Comparison of ENCODE assay signal across 8 cellular contexts in the genomic region with DNA sequence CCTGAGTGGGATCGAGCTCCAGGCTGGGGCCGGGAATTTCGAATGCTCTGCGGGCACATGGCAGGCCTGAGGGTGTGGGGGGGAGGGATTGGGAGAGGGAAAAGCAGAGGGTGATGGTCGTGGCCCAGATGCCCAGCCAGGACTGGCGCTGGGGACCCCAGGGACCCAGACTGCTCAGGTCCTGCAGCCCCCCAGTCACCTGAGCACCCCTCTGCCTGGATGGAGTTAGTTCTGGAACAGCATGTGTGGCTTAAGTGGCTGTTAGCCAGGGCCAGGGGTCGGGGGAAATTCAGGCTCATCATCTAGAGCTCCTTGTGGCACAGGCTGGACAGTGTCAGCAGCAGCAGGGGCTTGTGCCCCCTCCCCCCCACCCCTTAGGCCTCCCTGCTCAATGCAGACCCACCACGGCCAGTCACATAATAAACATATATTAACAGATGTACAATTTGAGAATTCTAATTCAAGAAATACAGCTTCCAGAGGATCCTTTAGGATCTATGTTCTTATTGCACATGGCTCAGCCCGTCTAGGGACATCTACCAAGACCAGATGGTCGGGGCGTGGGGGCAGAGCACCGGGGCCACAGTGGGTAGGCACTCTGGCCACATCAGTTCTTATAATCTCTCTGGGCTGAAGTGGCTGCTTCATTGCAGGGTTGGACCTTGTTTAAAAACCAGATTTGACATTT. TPM values are rescaled to one million over a fixed set of nuclear protein-coding genes. Genes with fewer than 3 reads are reported as not detected.
DNase-seq lines count a peak whose midpoint lies in the region; ATAC-seq and TF ChIP-seq lines count a peak whose summit lies in the region.

No MANE protein-coding gene starts in this region.

- peak overlapping the region; percentile 91 for H2AK5ac ChIP-seq in mesendoderm (ENCODE audit: low read length)

- peak overlapping the region; percentile 76 for H3K4me3 Mint-ChIP-seq in activated naive CD4-positive, alpha-beta T cell treated with anti-CD3 and anti-CD28 coated beads for 36 hours

- no peaks in the 10 kb centered on the region for H3K79me2 ChIP-seq in mesendoderm (ENCODE audit: control insufficient read depth, insufficient read depth, low read length)

- no CpG with 5 or more reads among the region's 12 CpGs for WGBS in mesendoderm (ENCODE audit: extremely low coverage, insufficient coverage, low lambda C conversion rate)
- 24 to 42% methylated on average over 12 of the region's 12 CpGs for WGBS in tibial nerve, 2 donors

- no peak overlapping the region for H4K5ac ChIP-seq in mesendoderm (ENCODE audit: low read length)

- peak overlapping the region; percentile 85 for H2BK5ac ChIP-seq in mesendoderm (ENCODE audit: low read length)

- peaks cover 5% of the 10 kb centered on the region for H3K36me3 ChIP-seq in mesendoderm (ENCODE audit: control insufficient read depth, insufficient read depth, low read length)
- peaks cover 0 to 3% (median 0%) of the 10 kb centered on the region in 3 donors for H3K36me3 ChIP-seq in tibial nerve

- H3K4me1 ChIP-seq in mesendoderm (ENCODE audit: control insufficient read depth, low read depth, low read length) (peaks cover 9% of the 10 kb centered on the region), tibial nerve (peaks cover 9 to 97% (median 85%) of the 10 kb centered on the region in 4 donors)

- no peaks in the 10 kb centered on the region for H3K27me3 Mint-ChIP-seq in activated naive CD4-positive, alpha-beta T cell treated with anti-CD3 and anti-CD28 coated beads for 36 hours (ENCODE audit: low read depth)

- no peak for TF ChIP-seq CTCF in tibial nerve (IDR thresholded peaks at IDR 0.05)

- intact Hi-C loops in activated naive CD4-positive, alpha-beta T cell treated with anti-CD3 and anti-CD28 coated beads for 36 hours (cut with micrococcal nuclease): loop anchor here (1.0 to 5.0 kb wide), 5 partner anchors 12 to 560 kb away; a partner anchor contains a TSS
- intact Hi-C loops in sciatic nerve (cut with DNase I): loop anchor here (10.0 kb wide), 1 partner anchor 118 kb away; a partner anchor contains a TSS

- no peak overlapping the region for H2BK15ac ChIP-seq in mesendoderm (replicated peaks; ENCODE audit: low read depth)

- H3K18ac ChIP-seq in mesendoderm (ENCODE audit: low read length): peak overlapping the region; percentile 3

- ATAC-seq in HG03469 (IDR thresholded peaks at IDR 0.05; ENCODE audit: unreplicated experiment) (no peak), sciatic nerve (no peak)

- H3K36me3 Mint-ChIP-seq in activated naive CD4-positive, alpha-beta T cell treated with anti-CD3 and anti-CD28 coated beads for 36 hours (ENCODE audit: low read depth): peaks cover 35% of the 10 kb centered on the region

- no peaks in the 10 kb centered on the region for H3K79me1 ChIP-seq in mesendoderm (ENCODE audit: low read length)

- H3K4ac ChIP-seq in mesendoderm (ENCODE audit: low read depth, low read length): peak overlapping the region; percentile 17

- no peak for DNase-seq in activated naive CD4-positive, alpha-beta T cell treated with anti-CD3 and anti-CD28 coated beads for 36 hours
- DNase-seq in activated naive CD4-positive, alpha-beta T cell treated with anti-CD3 and anti-CD28 coated beads, Interleukin-2, amount 50 U/mL, for 16 hours: no peak
- DNase-seq in mesendoderm (no peak), tibial nerve (ENCODE audit: low spot score in 2 of 2) (no peak), sciatic nerve (ENCODE audit: low spot score) (no peak)
- DNase-seq in stimulated activated CD4-positive, alpha-beta T cell treated with anti-CD3 and anti-CD28 coated beads, Interleukin-2, amount 100 ng/mL, for 48 hours: no peak

- H3K9ac ChIP-seq in mesendoderm (ENCODE audit: low read length): peak overlapping the region; percentile 74

- H3K4me1 Mint-ChIP-seq in activated naive CD4-positive, alpha-beta T cell treated with anti-CD3 and anti-CD28 coated beads for 36 hours (ENCODE audit: low read depth): peaks cover 90% of the 10 kb centered on the region

- H3K9me3 ChIP-seq in tibial nerve: no peaks in the 10 kb centered on the region

- H3K27ac Mint-ChIP-seq in activated naive CD4-positive, alpha-beta T cell treated with anti-CD3 and anti-CD28 coated beads for 36 hours: peak overlapping the region; percentile 100

- no peak for TF ChIP-seq EP300 in tibial nerve (IDR thresholded peaks at IDR 0.05)

- H3K27ac ChIP-seq in angular gyrus (ENCODE audit: low read depth, low read length): peak overlapping the region; percentile 86
- H3K27ac ChIP-seq in mesendoderm (ENCODE audit: low read depth, low read length): peak overlapping the region; percentile 39
- H3K27ac ChIP-seq in tibial nerve: peak overlapping the region; percentile 86 to 98 (median 92)

- H3K27me3 ChIP-seq in mesendoderm (ENCODE audit: insufficient read depth, low read length, poor library complexity): no peaks in the 10 kb centered on the region
- H3K27me3 ChIP-seq in tibial nerve: no peaks in the 10 kb centered on the region

- TF ChIP-seq POLR2A in tibial nerve (IDR thresholded peaks at IDR 0.05): no peak

- H3K4me3 ChIP-seq in mesendoderm (ENCODE audit: low read length) (no peak overlapping the region), tibial nerve (peak overlapping the region in 1 of 4 donors; percentile 1)

- H2BK120ac ChIP-seq in mesendoderm (ENCODE audit: low read depth, low read length): no peak overlapping the region

- peak overlapping the region; percentile 86 for H3K23ac ChIP-seq in mesendoderm (ENCODE audit: low read length)

- no peak overlapping the region for H4K8ac ChIP-seq in mesendoderm (ENCODE audit: low read depth, low read length)

- no peak overlapping the region for H3K4me2 ChIP-seq in mesendoderm (ENCODE audit: low read length)

- H3K9me3 Mint-ChIP-seq in activated naive CD4-positive, alpha-beta T cell treated with anti-CD3 and anti-CD28 coated beads for 36 hours: no peaks in the 10 kb centered on the region

- CTCF ChIA-PET in activated naive CD4-positive, alpha-beta T cell treated with anti-CD3 and anti-CD28 coated beads for 36 hours (lab: Charles Lee): interaction anchor here (0.5 to 14.9 kb wide), 14 partner anchors 7 to 436 kb away, joined by 3 to 195 read pairs (median 6); a partner anchor contains a TSS

- H3K56ac ChIP-seq in mesendoderm (ENCODE audit: low read length): peak overlapping the region; percentile 89

RNA-seq across cellular contexts. Expression of a gene that starts 22.2 kb away (rescaled TPM):
- 10 to 100 TPM; 13.7 to 14.1 TPM for total RNA-seq in activated naive CD4-positive, alpha-beta T cell treated with anti-CD3 and anti-CD28 coated beads for 36 hours
- 15.4 TPM for polyA plus RNA-seq in mesendoderm (2013, experiment 1 of 2)
- polyA plus RNA-seq in mesendoderm (2013, experiment 2 of 2): 15.1 TPM
- 100 to 1,000 TPM in 2 of 4 donors, 10 to 100 TPM in 2; 81.3 to 115 (median 98.9) TPM for total RNA-seq in tibial nerve
- total RNA-seq in sciatic nerve: 50.0 TPM

RNA-seq across cellular contexts. Expression of a gene that starts 58.8 kb away (rescaled TPM):
- 100 to 1,000 TPM; 684 to 689 TPM for total RNA-seq in activated naive CD4-positive, alpha-beta T cell treated with anti-CD3 and anti-CD28 coated beads for 36 hours
- polyA plus RNA-seq in mesendoderm (2013, experiment 1 of 2): 13.6 TPM
- polyA plus RNA-seq in mesendoderm (2013, experiment 2 of 2): 13.8 TPM
- 1,000 to 10,000 TPM; 1,317 to 2,202 (median 1,604) TPM for total RNA-seq in tibial nerve
- total RNA-seq in sciatic nerve: 232 TPM

Comparison
In these comparisons a context has a peak if more than half of its experiments do, and no peak if none do; other contexts are left out.
1. H3K27ac ChIP-seq: peak in every context shown above with its lines; median percentile 92 in tibial nerve; 86 in angular gyrus; 39 in mesendoderm.